In the genomic region with DNA sequence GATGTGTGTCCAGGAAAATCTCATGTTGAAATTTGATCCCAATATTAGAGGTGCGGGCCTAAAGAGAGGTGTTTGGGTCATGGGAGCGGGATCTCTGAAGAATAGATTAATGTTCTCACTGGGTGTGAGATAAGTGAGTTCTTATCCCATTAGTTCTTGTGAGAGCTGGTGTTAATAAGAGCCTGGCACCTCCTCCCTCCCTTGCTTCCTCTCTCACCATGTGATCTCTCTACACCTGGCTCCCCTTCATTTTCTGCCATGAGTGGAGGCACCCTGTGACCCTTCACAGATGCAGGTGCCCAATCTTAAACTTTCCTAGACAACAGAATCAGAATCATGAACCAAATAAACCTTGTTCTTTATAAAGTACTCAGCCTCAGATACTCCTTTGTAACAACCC, we compare ENCODE assay signal across 17 cellular contexts. TPM values are rescaled to one million over a fixed set of nuclear protein-coding genes. Genes with fewer than 3 reads are reported as not detected.
DNase-seq lines count a peak whose midpoint lies in the region; ATAC-seq and TF ChIP-seq lines count a peak whose summit lies in the region.
"Had no signal": no experiment of that assay in that cellular context is flagged by ENCODE, and none has a peak within 500 bp of the region (broad histone marks: within the 10 kb centered on the region; RNA-seq: fewer than 3 reads in every experiment).

No MANE protein-coding gene starts in this region.

- POLR2A ChIA-PET in CD4-positive, alpha-beta T cell (lab: Charles Lee), result no interaction called here

- peaks cover 29% of the 10 kb centered on the region for H3K36me3 Mint-ChIP-seq in activated naive CD4-positive, alpha-beta T cell treated with anti-CD3 and anti-CD28 coated beads, Interleukin-2, amount 50 U/mL, for 24 hours
- peaks cover 6 to 26% of the 10 kb centered on the region in 2 donors for H3K36me3 Mint-ChIP-seq in activated naive CD4-positive, alpha-beta T cell treated with anti-CD3 and anti-CD28 coated beads, Interleukin-2, amount 50 U/mL, for 72 hours
- H3K36me3 Mint-ChIP-seq in CD4-positive, alpha-beta T cell (ENCODE audit: low read depth), result peaks cover 77% of the 10 kb centered on the region
- H3K36me3 Mint-ChIP-seq in T-helper 17 cell (ENCODE audit: low read depth) (peaks cover 5% of the 10 kb centered on the region), naive B cell (peaks cover 16 to 28% of the 10 kb centered on the region in 2 donors)

- peak overlapping the region; percentile 64 for H3K27ac Mint-ChIP-seq in activated naive CD4-positive, alpha-beta T cell treated with anti-CD3 and anti-CD28 coated beads, Interleukin-2, amount 50 U/mL, for 24 hours
- no peak overlapping the region for H3K27ac Mint-ChIP-seq in activated naive CD4-positive, alpha-beta T cell treated with anti-CD3 and anti-CD28 coated beads, Interleukin-2, amount 50 U/mL, for 72 hours
- peak overlapping the region; percentile 13 for H3K27ac Mint-ChIP-seq in CD4-positive, alpha-beta T cell
- peak overlapping the region; percentile 14 for H3K27ac Mint-ChIP-seq in T-helper 17 cell
- H3K27ac Mint-ChIP-seq in naive B cell, result peak overlapping the region in 4 of 6 donors; percentile 60 to 82 (median 73)

- no peak overlapping the region for H3K4me3 Mint-ChIP-seq in activated naive CD4-positive, alpha-beta T cell treated with anti-CD3 and anti-CD28 coated beads, Interleukin-2, amount 50 U/mL, for 24 hours
- no peak overlapping the region for H3K4me3 Mint-ChIP-seq in CD4-positive, alpha-beta T cell
- no peak overlapping the region for H3K4me3 Mint-ChIP-seq in T-helper 17 cell
- peak overlapping the region in 4 of 8 donors; percentile 21 to 79 (median 34) for H3K4me3 Mint-ChIP-seq in naive B cell

- no peak for ATAC-seq in activated naive CD4-positive, alpha-beta T cell treated with anti-CD3 and anti-CD28 coated beads, Interleukin-2, amount 50 U/mL, for 72 hours
- ATAC-seq in CD4-positive, alpha-beta T cell (ENCODE audit: poor library complexity), result no peak
- ATAC-seq in T-helper 17 cell (no peak), naive B cell (ENCODE audit: low read depth in 2 of 2) (peak; percentile 55 to 71), GM21367 (IDR thresholded peaks at IDR 0.05; ENCODE audit: unreplicated experiment) (no peak), GM19452 (IDR thresholded peaks at IDR 0.05; ENCODE audit: unreplicated experiment) (no peak)
- no peak for ATAC-seq in stimulated activated naive CD8-positive, alpha-beta T cell treated with anti-CD3 and anti-CD28 coated beads, Interleukin-15, Interleukin-2, amounts not matched to agents 100 U/mL and 50 U/mL, for 24 hours
- ATAC-seq: HepG2 had no signal

- CTCF ChIA-PET in CD4-positive, alpha-beta T cell (lab: Charles Lee), result no interaction called here

- H3K27me3 Mint-ChIP-seq in activated naive CD4-positive, alpha-beta T cell treated with anti-CD3 and anti-CD28 coated beads, Interleukin-2, amount 50 U/mL, for 24 hours, result no peaks in the 10 kb centered on the region
- H3K27me3 Mint-ChIP-seq in CD4-positive, alpha-beta T cell, result no peaks in the 10 kb centered on the region
- H3K27me3 Mint-ChIP-seq in T-helper 17 cell (no peaks in the 10 kb centered on the region), naive B cell (no peaks in the 10 kb centered on the region)

- H3K27ac ChIP-seq in CD4-positive, alpha-beta T cell (ENCODE audit: low read depth, low read length), result no peak overlapping the region
- H3K27ac ChIP-seq: HL-60 had no signal

- DNase-seq in activated naive CD4-positive, alpha-beta T cell treated with anti-CD3 and anti-CD28 coated beads, Interleukin-2, amount 50 U/mL, for 72 hours (ENCODE audit: low spot score in 2 of 2), result no peak
- no peak for DNase-seq in CD4-positive, alpha-beta T cell
- no peak for DNase-seq in T-helper 17 cell
- no peak for DNase-seq in naive B cell
- DNase-seq in stimulated activated naive CD8-positive, alpha-beta T cell treated with anti-CD3 and anti-CD28 coated beads, Interleukin-15, Interleukin-2, amounts not matched to agents 100 U/mL and 50 U/mL, for 24 hours, result no peak
- DNase-seq: 8988T, C1 segment of cervical spinal cord, KG1, NCI-H1092, NCI-H1436, NCI-H187 treated with DMSO at 0.1 percent for 48 hours, OCI-M1 had no signal

- TF ChIP-seq CTCF in CD4-positive, alpha-beta T cell (IDR thresholded peaks at IDR 0.05), result no peak

- H3K9me3 Mint-ChIP-seq in activated naive CD4-positive, alpha-beta T cell treated with anti-CD3 and anti-CD28 coated beads, Interleukin-2, amount 50 U/mL, for 24 hours, result no peaks in the 10 kb centered on the region
- H3K9me3 Mint-ChIP-seq in activated naive CD4-positive, alpha-beta T cell treated with anti-CD3 and anti-CD28 coated beads, Interleukin-2, amount 50 U/mL, for 72 hours, result peaks cover 0 to 5% of the 10 kb centered on the region in 2 donors
- no peaks in the 10 kb centered on the region for H3K9me3 Mint-ChIP-seq in CD4-positive, alpha-beta T cell
- peaks cover 0 to 2% (median 0%) of the 10 kb centered on the region in 7 donors for H3K9me3 Mint-ChIP-seq in naive B cell

- no peaks in the 10 kb centered on the region for H3K9me3 ChIP-seq in CD4-positive, alpha-beta T cell (ENCODE audit: control insufficient read depth, low read length)
- H3K9me3 ChIP-seq in T-helper 17 cell (ENCODE audit: control insufficient read depth, low read length, poor library complexity, severe bottlenecking), result no peaks in the 10 kb centered on the region

- no peaks in the 10 kb centered on the region for H3K27me3 ChIP-seq in CD4-positive, alpha-beta T cell (ENCODE audit: control insufficient read depth, insufficient read depth, low read length)

- intact Hi-C loops in CD4-positive, alpha-beta T cell (cut with DNase I, micrococcal nuclease), result no loop called here

- H3K4me1 Mint-ChIP-seq in activated naive CD4-positive, alpha-beta T cell treated with anti-CD3 and anti-CD28 coated beads, Interleukin-2, amount 50 U/mL, for 24 hours, result peaks cover 81% of the 10 kb centered on the region
- H3K4me1 Mint-ChIP-seq in CD4-positive, alpha-beta T cell (ENCODE audit: low read depth), result peaks cover 83% of the 10 kb centered on the region
- H3K4me1 Mint-ChIP-seq in T-helper 17 cell (peaks cover 47% of the 10 kb centered on the region), naive B cell (peaks cover 64 to 87% (median 86%) of the 10 kb centered on the region in 3 donors)

RNA-seq across cellular contexts. Expression of a gene that starts 19.5 kb away (rescaled TPM):
- total RNA-seq in activated naive CD4-positive, alpha-beta T cell treated with anti-CD3 and anti-CD28 coated beads, Interleukin-2, amount 50 U/mL, for 72 hours, result 100 to 1,000 TPM; 117 to 125 TPM
- 10 to 100 TPM; 88.4 to 94.0 TPM for total RNA-seq in CD4-positive, alpha-beta T cell
- 100 to 1,000 TPM; 104 to 193 TPM for total RNA-seq in T-helper 17 cell
- polyA plus RNA-seq in naive B cell (ENCODE audit: low read depth in 6 of 6), result 100 to 1,000 TPM; 203 to 341 (median 281) TPM

Comparison
In these comparisons a context has a peak if more than half of its experiments do, and no peak if none do; other contexts are left out.
1. H3K27ac Mint-ChIP-seq: peak in activated naive CD4-positive, alpha-beta T cell treated with anti-CD3 and anti-CD28 coated beads, Interleukin-2, amount 50 U/mL, for 24 hours (single experiment), CD4-positive, alpha-beta T cell (single experiment), T-helper 17 cell (single experiment) and naive B cell (4 of 6); none in activated naive CD4-positive, alpha-beta T cell treated with anti-CD3 and anti-CD28 coated beads, Interleukin-2, amount 50 U/mL, for 72 hours (0 of 2).
2. ATAC-seq: peak in naive B cell (2 of 2); none in activated naive CD4-positive, alpha-beta T cell treated with anti-CD3 and anti-CD28 coated beads, Interleukin-2, amount 50 U/mL, for 72 hours (0 of 2), CD4-positive, alpha-beta T cell (single experiment), T-helper 17 cell (single experiment), GM21367 (single experiment), GM19452 (single experiment) and stimulated activated naive CD8-positive, alpha-beta T cell treated with anti-CD3 and anti-CD28 coated beads, Interleukin-15, Interleukin-2, amounts not matched to agents 100 U/mL and 50 U/mL, for 24 hours (single experiment).